ENCODE assay signal across 8 cellular contexts in genomic region chr7:149874644-149875028, GRCh38. TPM values are rescaled to one million over a fixed set of nuclear protein-coding genes. Genes with fewer than 3 reads are reported as not detected.
DNase-seq lines count a peak whose midpoint lies in the region; ATAC-seq lines count a peak whose summit lies in the region.

No MANE protein-coding gene starts in this region.

- H3K4me1 Mint-ChIP-seq in T-helper 1 cell treated with Interleukin-12 subunit alpha and Interleukin-12 subunit beta and Interleukin-4 antibody, amounts not matched to agents 30 μg/mL and 1 μg/mL, for 36 hours (ENCODE audit: low read depth) = peaks cover 58% of the 10 kb centered on the region
- peaks cover 55 to 71% (median 67%) of the 10 kb centered on the region in 3 donors for H3K4me1 Mint-ChIP-seq in T-cell
- H3K4me1 Mint-ChIP-seq in stimulated activated naive B cell treated with anti-CD40 and anti-IgM and Interleukin-4, amounts not matched to agents 10 μg/mL and 1 μg/mL and 100 μg/mL, for 72 hours = peaks cover 30 to 50% of the 10 kb centered on the region in 2 donors

- no peak for DNase-seq in T-helper 1 cell
- peak in 1 of 34 experiments; percentile 11 for DNase-seq in T-cell
- no peak for DNase-seq in stimulated activated naive B cell treated with anti-CD40 and anti-IgM and Interleukin-4, amounts not matched to agents 10 μg/mL and 1 μg/mL and 100 μg/mL, for 72 hours
- no peak for DNase-seq in Kasumi-1 (lab: John Stamatoyannopoulos, UW)
- no peak for DNase-seq in COLO829 (ENCODE audit: low spot score)

- no peaks in the 10 kb centered on the region for H3K27me3 Mint-ChIP-seq in T-helper 1 cell treated with Interleukin-12 subunit alpha and Interleukin-12 subunit beta and Interleukin-4 antibody, amounts not matched to agents 30 μg/mL and 1 μg/mL, for 36 hours (ENCODE audit: low read depth)
- H3K27me3 Mint-ChIP-seq in T-cell = no peaks in the 10 kb centered on the region
- H3K27me3 Mint-ChIP-seq in stimulated activated naive B cell treated with anti-CD40 and anti-IgM and Interleukin-4, amounts not matched to agents 10 μg/mL and 1 μg/mL and 100 μg/mL, for 72 hours = no peaks in the 10 kb centered on the region

- no peaks in the 10 kb centered on the region for H3K9me3 ChIP-seq in iPS-18a (ENCODE audit: control insufficient read depth, low read depth, low read length)

- H3K27ac ChIP-seq in iPS-18a (ENCODE audit: low read length) = no peak overlapping the region

- no peak overlapping the region for H3K9ac ChIP-seq in iPS-18a (ENCODE audit: low read length)

- H3K4me1 ChIP-seq in iPS-18a (ENCODE audit: control insufficient read depth, low read depth, low read length) = peaks cover 8% of the 10 kb centered on the region

- peak overlapping the region; percentile 84 for H3K4me3 Mint-ChIP-seq in T-helper 1 cell treated with Interleukin-12 subunit alpha and Interleukin-12 subunit beta and Interleukin-4 antibody, amounts not matched to agents 30 μg/mL and 1 μg/mL, for 36 hours
- peak overlapping the region; percentile 81 to 86 (median 86) for H3K4me3 Mint-ChIP-seq in T-cell
- peak overlapping the region; percentile 85 to 87 for H3K4me3 Mint-ChIP-seq in stimulated activated naive B cell treated with anti-CD40 and anti-IgM and Interleukin-4, amounts not matched to agents 10 μg/mL and 1 μg/mL and 100 μg/mL, for 72 hours

- no peaks in the 10 kb centered on the region for H3K9me3 Mint-ChIP-seq in T-helper 1 cell treated with Interleukin-12 subunit alpha and Interleukin-12 subunit beta and Interleukin-4 antibody, amounts not matched to agents 30 μg/mL and 1 μg/mL, for 36 hours
- no peaks in the 10 kb centered on the region for H3K9me3 Mint-ChIP-seq in T-cell
- no peaks in the 10 kb centered on the region for H3K9me3 Mint-ChIP-seq in stimulated activated naive B cell treated with anti-CD40 and anti-IgM and Interleukin-4, amounts not matched to agents 10 μg/mL and 1 μg/mL and 100 μg/mL, for 72 hours

- peak overlapping the region; percentile 8 for H3K27ac Mint-ChIP-seq in T-helper 1 cell treated with Interleukin-12 subunit alpha and Interleukin-12 subunit beta and Interleukin-4 antibody, amounts not matched to agents 30 μg/mL and 1 μg/mL, for 36 hours
- H3K27ac Mint-ChIP-seq in T-cell = peak overlapping the region; percentile 46 to 79
- H3K27ac Mint-ChIP-seq in stimulated activated naive B cell treated with anti-CD40 and anti-IgM and Interleukin-4, amounts not matched to agents 10 μg/mL and 1 μg/mL and 100 μg/mL, for 72 hours = no peak overlapping the region

- ATAC-seq in T-cell (replicated peaks in 1 of 4) = no peak
- ATAC-seq in stimulated activated naive B cell treated with anti-CD40 and anti-IgM and Interleukin-4, amounts not matched to agents 10 μg/mL and 1 μg/mL and 100 μg/mL, for 72 hours (replicated peaks) = no peak
- ATAC-seq in GM21526 (IDR thresholded peaks at IDR 0.05; ENCODE audit: low FRiP score, unreplicated experiment) = no peak

- CTCF ChIA-PET in T-cell (lab: Charles Lee) = interaction anchor here (0.6 to 1.4 kb wide), 2 partner anchors 9 to 35 kb away, joined by 3 to 4 read pairs; no protein-coding TSS in a partner anchor

- no peaks in the 10 kb centered on the region for H3K36me3 ChIP-seq in iPS-18a (ENCODE audit: control insufficient read depth, low read depth, low read length)

- peak overlapping the region; percentile 69 for H3K4me3 ChIP-seq in iPS-18a (ENCODE audit: low read length)

- peaks cover 30% of the 10 kb centered on the region for H3K27me3 ChIP-seq in iPS-18a (ENCODE audit: control insufficient read depth, insufficient read depth, low read length)

- POLR2A ChIA-PET in T-cell (lab: Charles Lee) = no interaction called here

- peaks cover 12% of the 10 kb centered on the region for H3K36me3 Mint-ChIP-seq in T-helper 1 cell treated with Interleukin-12 subunit alpha and Interleukin-12 subunit beta and Interleukin-4 antibody, amounts not matched to agents 30 μg/mL and 1 μg/mL, for 36 hours (ENCODE audit: low read depth)
- H3K36me3 Mint-ChIP-seq in T-cell = peaks cover 10% of the 10 kb centered on the region
- peaks cover 5 to 22% of the 10 kb centered on the region in 2 donors for H3K36me3 Mint-ChIP-seq in stimulated activated naive B cell treated with anti-CD40 and anti-IgM and Interleukin-4, amounts not matched to agents 10 μg/mL and 1 μg/mL and 100 μg/mL, for 72 hours

RNA-seq across cellular contexts. Expression of gene ATP6V0E2, which starts 0.9 kb away (rescaled TPM):
- total RNA-seq in T-cell = 10 to 100 TPM; 48.5 to 79.4 (median 63.9) TPM

RNA-seq across cellular contexts. Expression of gene ZNF862, which starts 36.5 kb away (rescaled TPM):
- 10 to 100 TPM; 49.3 to 72.0 (median 63.8) TPM for total RNA-seq in T-cell
